Comparison of ENCODE assay signal across 13 cellular contexts in genomic region chr3:196486263-196486662, GRCh38. TPM values are rescaled to one million over a fixed set of nuclear protein-coding genes. Genes with fewer than 3 reads are reported as not detected.
A peak's percentile ranks its signal among the peaks of the same experiment; 100 is the strongest.
DNase-seq lines count a peak whose midpoint lies in the region; ATAC-seq and TF ChIP-seq lines count a peak whose summit lies in the region.
"Had no signal": no experiment of that assay in that cellular context is flagged by ENCODE, and none has a peak within 500 bp of the region (broad histone marks: within the 10 kb centered on the region; RNA-seq: fewer than 3 reads in every experiment).

No MANE protein-coding gene starts in this region.

- no peaks in the 10 kb centered on the region for H3K9me3 ChIP-seq in CD4-positive, alpha-beta memory T cell (ENCODE audit: control insufficient read depth in 1 of 2, low read length in 2 of 2)
- no peaks in the 10 kb centered on the region for H3K9me3 ChIP-seq in H9 (ENCODE audit: control insufficient read depth, low read depth, low read length)
- H3K9me3 ChIP-seq: ovary had no signal

- no peak overlapping the region for H4K91ac ChIP-seq in H9 (ENCODE audit: insufficient read length, low read depth, low read length)

- H3K4me3 Mint-ChIP-seq in CD4-positive, alpha-beta memory T cell: peak overlapping the region in 1 of 8 donors; percentile 43
- no peak overlapping the region for H3K4me3 Mint-ChIP-seq in H9
- H3K4me3 Mint-ChIP-seq: activated CD8-positive, alpha-beta memory T cell treated with anti-CD3 and anti-CD28 coated beads, Interleukin-2, amount 10 ng/mL, durations not matched to agents 7 days and 5 days; stimulated activated naive CD8-positive, alpha-beta T cell treated with anti-CD3 and anti-CD28 coated beads, Interleukin-15, Interleukin-2, amounts not matched to agents 100 ng/mL and 50 ng/mL, for 24 hours had no signal

- POLR2A ChIA-PET in CD4-positive, alpha-beta memory T cell (lab: Charles Lee; ENCODE audit: partially characterized antibody): interaction anchor here (0.7 to 1.1 kb wide), 3 partner anchors 15 to 18 kb away, joined by 3 read pairs; no protein-coding TSS in a partner anchor

- H3K18ac ChIP-seq in H9 (ENCODE audit: insufficient read length, low read depth, low read length): no peak overlapping the region

- H3K27me3 Mint-ChIP-seq in CD4-positive, alpha-beta memory T cell: no peaks in the 10 kb centered on the region
- no peaks in the 10 kb centered on the region for H3K27me3 Mint-ChIP-seq in H9 (ENCODE audit: low read depth)
- H3K27me3 Mint-ChIP-seq: activated CD8-positive, alpha-beta memory T cell treated with anti-CD3 and anti-CD28 coated beads, Interleukin-2, amount 10 ng/mL, durations not matched to agents 7 days and 5 days; stimulated activated naive CD8-positive, alpha-beta T cell treated with anti-CD3 and anti-CD28 coated beads, Interleukin-15, Interleukin-2, amounts not matched to agents 100 ng/mL and 50 ng/mL, for 24 hours had no signal

- H3K27ac ChIP-seq in CD4-positive, alpha-beta memory T cell (ENCODE audit: low read depth, low read length): no peak overlapping the region
- H3K27ac ChIP-seq in H9 (ENCODE audit: insufficient read length, low read depth, low read length): no peak overlapping the region
- no peak overlapping the region for H3K27ac ChIP-seq in coronary artery
- H3K27ac ChIP-seq: ovary had no signal

- H2AK5ac ChIP-seq in H9 (ENCODE audit: insufficient read length, low read length): no peak overlapping the region

- no peak overlapping the region for H3K9ac ChIP-seq in H9 (ENCODE audit: extremely low read depth, insufficient read length, low read length)

- no CpG with 5 or more reads among the region's 8 CpGs for WGBS in H9 (ENCODE audit: extremely low coverage, insufficient read length, low lambda C conversion rate)

- H3K4me1 Mint-ChIP-seq in CD4-positive, alpha-beta memory T cell: peaks cover 8 to 21% (median 13%) of the 10 kb centered on the region in 4 donors
- H3K4me1 Mint-ChIP-seq in H9: peaks cover 0 to 15% of the 10 kb centered on the region in 2 experiments; a peak in 2 of 4 replicates

- no peak overlapping the region for H2BK20ac ChIP-seq in H9 (ENCODE audit: low read depth, low read length, poor library complexity, severe bottlenecking)

- peaks cover 5% of the 10 kb centered on the region; the same call in 1 of the 2 replicates for H3K79me2 ChIP-seq in H9 (ENCODE audit: insufficient read depth, low read length)

- no peaks in the 10 kb centered on the region for H3K27me3 ChIP-seq in CD4-positive, alpha-beta memory T cell (ENCODE audit: insufficient read depth, low read length)
- H3K27me3 ChIP-seq in H9 (ENCODE audit: insufficient read depth, low read length): no peaks in the 10 kb centered on the region
- H3K27me3 ChIP-seq: ovary had no signal

- CTCF ChIA-PET in CD4-positive, alpha-beta memory T cell (lab: Charles Lee; ENCODE audit: partially characterized antibody): interaction anchor here (0.7 to 6.9 kb wide), 15 partner anchors 9 to 231 kb away, joined by 3 to 74 read pairs (median 4); partner anchors contain the start of genes RNF168 and SMCO1

- H3K79me1 ChIP-seq in H9 (ENCODE audit: insufficient read depth, low read depth, low read length, poor library complexity, severe bottlenecking): peaks cover 7% of the 10 kb centered on the region

- H4K20me1 ChIP-seq in H9 (ENCODE audit: control insufficient read depth, insufficient read depth, insufficient read length): no peaks in the 10 kb centered on the region

- DNase-seq in CD4-positive, alpha-beta memory T cell: peak in 3 of 5 donors; percentile 9 to 21 (median 15)
- no peak for DNase-seq in H9
- DNase-seq in activated T-cell treated with anti-CD3 and anti-CD28 coated beads for 24 hours (ENCODE audit: low read depth): peak; percentile 7
- DNase-seq in left lobe of liver (ENCODE audit: low spot score): no peak
- DNase-seq in coronary artery (ENCODE audit: low spot score): no peak
- no peak for DNase-seq in activated CD4-positive, CD25-positive, alpha-beta regulatory T cell treated with anti-CD3 and anti-CD28 coated beads, Interleukin-2, amount 50 U/mL, for 72 hours
- DNase-seq in HPDE6-E6E7 (ENCODE audit: extremely low spot score): no peak
- DNase-seq: activated CD8-positive, alpha-beta memory T cell treated with anti-CD3 and anti-CD28 coated beads, Interleukin-2, amount 10 ng/mL, durations not matched to agents 7 days and 5 days; ovary had no signal

- intact Hi-C loops in CD4-positive, alpha-beta memory T cell (cut with micrococcal nuclease): loop anchor here (1.0 kb wide), 1 partner anchor 33 kb away; no protein-coding TSS in a partner anchor

- H3K4me1 ChIP-seq in CD4-positive, alpha-beta memory T cell (ENCODE audit: insufficient read depth, low read length): peaks cover 10% of the 10 kb centered on the region
- H3K4me1 ChIP-seq in H9 (ENCODE audit: insufficient read depth, low read length): no peaks in the 10 kb centered on the region

- no peak overlapping the region for H4K8ac ChIP-seq in H9 (replicated peaks; ENCODE audit: insufficient read length, low read depth, low read length)

- H3K27ac Mint-ChIP-seq in CD4-positive, alpha-beta memory T cell: no peak overlapping the region
- H3K27ac Mint-ChIP-seq in H9: 0 out of 7 replicates have a peak overlapping the region, but pooled peaks of 1 of the 3 experiments have one; percentile 8
- H3K27ac Mint-ChIP-seq: activated CD8-positive, alpha-beta memory T cell treated with anti-CD3 and anti-CD28 coated beads, Interleukin-2, amount 10 ng/mL, durations not matched to agents 7 days and 5 days; stimulated activated naive CD8-positive, alpha-beta T cell treated with anti-CD3 and anti-CD28 coated beads, Interleukin-15, Interleukin-2, amounts not matched to agents 100 ng/mL and 50 ng/mL, for 24 hours had no signal

- no peak overlapping the region for H2BK12ac ChIP-seq in H9 (ENCODE audit: insufficient read length, low read depth, low read length)

- H3K14ac ChIP-seq in H9 (ENCODE audit: insufficient read depth, low read length): no peak overlapping the region

- no peak overlapping the region for H3K4ac ChIP-seq in H9 (ENCODE audit: low read depth, low read length)

- H3K23me2 ChIP-seq in H9 (ENCODE audit: insufficient read length, low read depth, low read length, poor library complexity, severe bottlenecking): no peaks in the 10 kb centered on the region

- H4K5ac ChIP-seq in H9 (ENCODE audit: insufficient read length, low read depth, low read length): no peak overlapping the region

- no peak overlapping the region for H3K23ac ChIP-seq in H9 (ENCODE audit: insufficient read length, low read depth, low read length)

- H2BK15ac ChIP-seq in H9 (ENCODE audit: low read depth, low read length): no peak overlapping the region

- H3K56ac ChIP-seq in H9 (ENCODE audit: insufficient read length, low read depth, low read length): no peak overlapping the region

- ATAC-seq in left lobe of liver: peak; percentile 68
- ATAC-seq in HG02840 (IDR thresholded peaks at IDR 0.05; ENCODE audit: low FRiP score, unreplicated experiment): no peak
- ATAC-seq: activated CD8-positive, alpha-beta memory T cell treated with anti-CD3 and anti-CD28 coated beads, Interleukin-2, amount 10 ng/mL, durations not matched to agents 7 days and 5 days had no signal

- H3K36me3 Mint-ChIP-seq in CD4-positive, alpha-beta memory T cell: peaks cover 27 to 54% of the 10 kb centered on the region in 2 donors
- H3K36me3 Mint-ChIP-seq in H9 (ENCODE audit: insufficient read depth in 1 of 3, low read depth in 3 of 3): peaks cover 28 to 58% (median 50%) of the 10 kb centered on the region in 3 experiments

- no peak overlapping the region for H3K4me3 ChIP-seq in CD4-positive, alpha-beta memory T cell (ENCODE audit: low read length in 2 of 2)
- no peak overlapping the region for H3K4me3 ChIP-seq in coronary artery
- H3K4me3 ChIP-seq: ovary had no signal

- no peaks in the 10 kb centered on the region for H3K9me3 Mint-ChIP-seq in CD4-positive, alpha-beta memory T cell
- H3K9me3 Mint-ChIP-seq in H9: no peaks in the 10 kb centered on the region
- H3K9me3 Mint-ChIP-seq: stimulated activated naive CD8-positive, alpha-beta T cell treated with anti-CD3 and anti-CD28 coated beads, Interleukin-15, Interleukin-2, amounts not matched to agents 100 ng/mL and 50 ng/mL, for 24 hours had no signal

- H3K36me3 ChIP-seq in CD4-positive, alpha-beta memory T cell (ENCODE audit: insufficient read depth, low read length): peaks cover 51% of the 10 kb centered on the region
- H3K36me3 ChIP-seq: ovary had no signal

- no peak overlapping the region for H2AFZ ChIP-seq in H9 (ENCODE audit: low read length)

- H3K4me2 ChIP-seq in H9 (ENCODE audit: insufficient read depth, insufficient read length, low read length): no peak overlapping the region

- H2BK120ac ChIP-seq in H9 (ENCODE audit: low read depth, low read length, poor library complexity, severe bottlenecking): no peak overlapping the region

- TF ChIP-seq CTCF in H9 (conservative IDR thresholded peaks at IDR 0.05) (peak; percentile 53), coronary artery (IDR thresholded peaks at IDR 0.05) (no peak)

- no peak overlapping the region for H2BK5ac ChIP-seq in H9 (ENCODE audit: insufficient read length, low read length)

- H3T11ph ChIP-seq in H9 (ENCODE audit: low read length): no peak overlapping the region

RNA-seq across cellular contexts. Expression of gene RNF168, which starts 17.3 kb away (rescaled TPM):
- total RNA-seq in CD4-positive, alpha-beta memory T cell: 10 to 100 TPM; 74.5 to 76.4 TPM
- polyA plus RNA-seq in CD4-positive, alpha-beta memory T cell: 10 to 100 TPM in 1 of 2 donors, 1 to 10 TPM in 1; 6.0 to 14.2 TPM
- total RNA-seq in H9 (2021) (64.6 and 65.5 TPM in 2 replicates), left lobe of liver (12.9 TPM)

RNA-seq across cellular contexts. Expression of gene SMCO1, which starts 28.9 kb away (rescaled TPM):
- not detected for total RNA-seq in CD4-positive, alpha-beta memory T cell
- not detected for polyA plus RNA-seq in CD4-positive, alpha-beta memory T cell
- total RNA-seq in H9 (2021) (not detected in 2 replicates), left lobe of liver (not detected)
- total RNA-seq: activated CD8-positive, alpha-beta memory T cell treated with anti-CD3 and anti-CD28 coated beads, Interleukin-2, amount 10 ng/mL, durations not matched to agents 7 days and 5 days; fibroblast of lung; NCI-H460; ovary had no signal
- polyA plus RNA-seq: fibroblast of lung, ovary had no signal

RNA-seq across cellular contexts. Expression of gene UBXN7, which starts 54.0 kb away (rescaled TPM):
- 10 to 100 TPM; 72.6 to 90.8 TPM for total RNA-seq in CD4-positive, alpha-beta memory T cell
- 10 to 100 TPM; 16.8 to 31.6 TPM for polyA plus RNA-seq in CD4-positive, alpha-beta memory T cell
- total RNA-seq in H9 (2021): 108 and 110 TPM in 2 replicates
- 18.5 TPM for total RNA-seq in left lobe of liver

Comparison
In these comparisons a context has a peak if more than half of its experiments do, and no peak if none do; other contexts are left out.
1. DNase-seq: peak in CD4-positive, alpha-beta memory T cell (3 of 5) and activated T-cell treated with anti-CD3 and anti-CD28 coated beads for 24 hours (single experiment); none in H9 (single experiment), left lobe of liver (single experiment), coronary artery (single experiment), activated CD4-positive, CD25-positive, alpha-beta regulatory T cell treated with anti-CD3 and anti-CD28 coated beads, Interleukin-2, amount 50 U/mL, for 72 hours (single experiment) and HPDE6-E6E7 (single experiment).